In the genomic region with DNA sequence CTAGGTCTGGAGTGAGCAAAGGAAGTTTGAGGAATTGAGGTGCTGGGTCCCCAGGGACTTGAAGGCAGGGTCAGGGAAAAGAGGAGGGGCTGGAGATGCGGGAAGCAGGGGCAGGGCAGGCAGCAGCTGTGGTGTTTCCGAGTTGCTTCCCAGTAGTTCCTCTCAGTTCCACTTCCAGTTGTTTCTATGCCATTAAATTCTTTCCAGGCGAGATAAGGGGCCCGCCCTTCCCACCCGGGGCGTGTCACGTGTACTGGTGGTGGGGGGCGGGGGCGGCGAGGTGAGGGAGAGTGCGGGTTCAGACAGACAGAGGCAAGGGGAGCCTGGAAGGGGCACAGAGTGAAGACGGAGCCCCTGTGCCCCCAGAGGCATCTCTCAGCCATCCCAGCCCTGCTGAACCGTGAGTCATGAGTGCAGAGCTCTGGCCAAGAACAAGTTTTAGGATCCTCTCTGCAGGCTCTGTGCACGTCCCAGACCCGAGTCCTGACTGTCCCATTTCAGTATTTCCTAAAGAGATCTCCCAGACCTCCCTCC, we compare ENCODE assay signal across 8 cellular contexts. TPM values are rescaled to one million over a fixed set of nuclear protein-coding genes. Genes with fewer than 3 reads are reported as not detected.
DNase-seq lines count a peak whose midpoint lies in the region; ATAC-seq and TF ChIP-seq lines count a peak whose summit lies in the region.

No MANE protein-coding gene starts in this region.

- peaks cover 20% of the 10 kb centered on the region for H3K4me1 ChIP-seq in RWPE2 (ENCODE audit: insufficient read depth, poor library complexity, severe bottlenecking)
- peaks cover 15 to 20% of the 10 kb centered on the region in 2 donors for H3K4me1 ChIP-seq in neuronal stem cell (ENCODE audit: control insufficient read depth in 2 of 2, insufficient read depth in 1 of 2, low read depth in 1 of 2, low read length in 2 of 2)

- H3K4me2 ChIP-seq in neuronal stem cell (ENCODE audit: insufficient read depth, low read length, poor library complexity, severe bottlenecking), result no peak overlapping the region

- no peak overlapping the region for H2BK5ac ChIP-seq in neuronal stem cell (ENCODE audit: low read length)

- no peaks in the 10 kb centered on the region for H3K79me1 ChIP-seq in neuronal stem cell (ENCODE audit: low read depth, low read length)

- H3K36me3 ChIP-seq in RWPE2 (ENCODE audit: low read depth) (no peaks in the 10 kb centered on the region), neuronal stem cell (replicated peaks in 1 of 2; ENCODE audit: control insufficient read depth in 2 of 2, insufficient read depth in 2 of 2, low read length in 2 of 2) (peaks cover 0 to 4% of the 10 kb centered on the region in 2 donors)

- H3K27me3 ChIP-seq in RWPE2 (ENCODE audit: insufficient read depth, poor library complexity, severe bottlenecking) (no peaks in the 10 kb centered on the region), neuronal stem cell (ENCODE audit: control insufficient read depth in 3 of 3, insufficient read depth in 3 of 3, low read depth in 1 of 3, low read length in 3 of 3) (peaks cover 0 to 16% (median 11%) of the 10 kb centered on the region in 3 experiments)

- H3K18ac ChIP-seq in neuronal stem cell (ENCODE audit: low read length), result peak overlapping the region; percentile 25

- H3K23ac ChIP-seq in neuronal stem cell (ENCODE audit: low read depth, low read length, poor library complexity), result no peak overlapping the region

- ATAC-seq in RWPE2 (ENCODE audit: low read depth) (peak; percentile 84), HG03442 (IDR thresholded peaks at IDR 0.05; ENCODE audit: unreplicated experiment) (no peak), HG02870 (IDR thresholded peaks at IDR 0.05; ENCODE audit: unreplicated experiment) (no peak), GM18502 (IDR thresholded peaks at IDR 0.05; ENCODE audit: poor library complexity, unreplicated experiment) (no peak)

- H3K4ac ChIP-seq in neuronal stem cell (ENCODE audit: low read length), result no peak overlapping the region

- H4K8ac ChIP-seq in neuronal stem cell (ENCODE audit: low read depth, low read length), result no peak overlapping the region

- peak overlapping the region; percentile 15 for H2AFZ ChIP-seq in neuronal stem cell (ENCODE audit: low read length)

- H2BK15ac ChIP-seq in neuronal stem cell (ENCODE audit: low read length), result peak overlapping the region; percentile 24

- no peak overlapping the region for H3K14ac ChIP-seq in neuronal stem cell (ENCODE audit: low read length)

- peak overlapping the region; percentile 30 for H2AK5ac ChIP-seq in neuronal stem cell (ENCODE audit: low read depth, low read length)

- peak; percentile 8; the same call in 1 of the 2 replicates for TF ChIP-seq CTCF in AG10803 (conservative IDR thresholded peaks at IDR 0.05; ENCODE audit: low read length)
- TF ChIP-seq CTCF in RWPE2 (IDR thresholded peaks at IDR 0.05; ENCODE audit: poor library complexity, severe bottlenecking), result no peak
- TF ChIP-seq CTCF in fibroblast of villous mesenchyme (IDR thresholded peaks at IDR 0.05; ENCODE audit: insufficient read depth, low read depth, low read length), result no peak

- H3K9ac ChIP-seq in neuronal stem cell (ENCODE audit: low read depth, low read length, poor library complexity), result peak overlapping the region; percentile 9

- H3K9me3 ChIP-seq in RWPE2 (ENCODE audit: severe bottlenecking), result no peaks in the 10 kb centered on the region
- peaks cover 0 to under 1% of the 10 kb centered on the region in 2 donors for H3K9me3 ChIP-seq in neuronal stem cell (replicated peaks in 1 of 2; ENCODE audit: control insufficient read depth in 2 of 2, insufficient read depth in 1 of 2, low read depth in 1 of 2, low read length in 2 of 2)

- no peak overlapping the region for H2BK120ac ChIP-seq in neuronal stem cell (ENCODE audit: low read depth, low read length)

- DNase-seq in AG10803 (ENCODE audit: low read depth) (peak; percentile 38), RWPE2 (ENCODE audit: low spot score) (no peak), fibroblast of villous mesenchyme (ENCODE audit: low read depth) (peak; percentile 52), neuronal stem cell (ENCODE audit: low spot score) (no peak), NCI-H524 treated with DMSO at 0.1 percent for 48 hours (lab: John Stamatoyannopoulos, UW) (no peak)

- H3K4me3 ChIP-seq in AG10803 (ENCODE audit: low read length), result peak overlapping the region; percentile 41
- H3K4me3 ChIP-seq in RWPE2 (ENCODE audit: severe bottlenecking), result no peak overlapping the region
- peak overlapping the region; percentile 46 for H3K4me3 ChIP-seq in fibroblast of villous mesenchyme (ENCODE audit: low read depth, low read length)
- H3K4me3 ChIP-seq in neuronal stem cell (ENCODE audit: low read length in 2 of 2), result no peak overlapping the region

- H2BK12ac ChIP-seq in neuronal stem cell (ENCODE audit: low read length), result no peak overlapping the region

- H4K91ac ChIP-seq in neuronal stem cell (ENCODE audit: low read depth, low read length, poor library complexity), result peak overlapping the region; percentile 8

- H3K27ac ChIP-seq in RWPE2 (ENCODE audit: poor library complexity, severe bottlenecking) (peak overlapping the region; percentile 44), neuronal stem cell (replicated peaks; ENCODE audit: low read length) (no peak overlapping the region)

- WGBS in neuronal stem cell (ENCODE audit: extremely low coverage in 2 of 2, insufficient read length in 2 of 2, insufficient replicate concordance in 1 of 2), 2 donors, result no CpG with 5 or more reads among the region's 15 CpGs

RNA-seq across cellular contexts. Expression of gene TNXB, which starts 1.0 kb away (rescaled TPM):
- total RNA-seq in fibroblast of villous mesenchyme, result 4.8 and 17.7 TPM in 2 replicates
- polyA plus RNA-seq in neuronal stem cell (2013, experiment 1 of 2), result 4.0 TPM
- polyA plus RNA-seq in neuronal stem cell (2013, experiment 2 of 2), result 3.8 TPM

RNA-seq across cellular contexts. Expression of gene ATF6B, which starts 19.9 kb away (rescaled TPM):
- 17.3 and 22.9 TPM in 2 replicates for total RNA-seq in fibroblast of villous mesenchyme
- polyA plus RNA-seq in neuronal stem cell (2013, experiment 1 of 2), result 43.3 TPM
- 41.6 TPM for polyA plus RNA-seq in neuronal stem cell (2013, experiment 2 of 2)

RNA-seq across cellular contexts. Expression of gene FKBPL, which starts 21.9 kb away (rescaled TPM):
- 6.4 and 6.9 TPM in 2 replicates for total RNA-seq in fibroblast of villous mesenchyme
- polyA plus RNA-seq in neuronal stem cell (2013, experiment 1 of 2), result 6.4 TPM
- polyA plus RNA-seq in neuronal stem cell (2013, experiment 2 of 2), result 5.8 TPM

RNA-seq across cellular contexts. Expression of gene PRRT1, which starts 43.6 kb away (rescaled TPM):
- total RNA-seq in fibroblast of villous mesenchyme, result under 0.01 and 0.32 TPM in 2 replicates
- 6.4 TPM for polyA plus RNA-seq in neuronal stem cell (2013, experiment 1 of 2)
- 6.2 TPM for polyA plus RNA-seq in neuronal stem cell (2013, experiment 2 of 2)

RNA-seq across cellular contexts. Expression of gene PPT2, which starts 45.8 kb away (rescaled TPM):
- 14.8 and 22.9 TPM in 2 replicates for total RNA-seq in fibroblast of villous mesenchyme
- 32.3 TPM for polyA plus RNA-seq in neuronal stem cell (2013, experiment 1 of 2)
- polyA plus RNA-seq in neuronal stem cell (2013, experiment 2 of 2), result 31.7 TPM

Comparison
In these comparisons a context has a peak if more than half of its experiments do, and no peak if none do; other contexts are left out.
1. DNase-seq: peak in AG10803 (single experiment) and fibroblast of villous mesenchyme (single experiment); none in RWPE2 (single experiment), neuronal stem cell (single experiment) and NCI-H524 treated with DMSO at 0.1 percent for 48 hours (single experiment).
2. H3K4me3 ChIP-seq: peak in AG10803 (single experiment) and fibroblast of villous mesenchyme (single experiment); none in RWPE2 (single experiment) and neuronal stem cell (0 of 2).